ENCODE assay signal across 17 cellular contexts in genomic region chr11:46827995-46828394, GRCh38. TPM values are rescaled to one million over a fixed set of nuclear protein-coding genes. Genes with fewer than 3 reads are reported as not detected.
DNase-seq lines count a peak whose midpoint lies in the region; ATAC-seq and TF ChIP-seq lines count a peak whose summit lies in the region.
"Had no signal": no experiment of that assay in that cellular context is flagged by ENCODE, and none has a peak within 500 bp of the region (broad histone marks: within the 10 kb centered on the region; RNA-seq: fewer than 3 reads in every experiment).

No MANE protein-coding gene starts in this region.

- TF ChIP-seq CTCF in ascending aorta (IDR thresholded peaks at IDR 0.05) = no peak

- H3K27ac ChIP-seq in ascending aorta = peak overlapping the region; percentile 49 to 82
- H3K27ac ChIP-seq: PC-9 had no signal

- no peak for DNase-seq in stimulated activated naive CD8-positive, alpha-beta T cell treated with anti-CD3 and anti-CD28 coated beads, Interleukin-15, amount 100 ng/mL, for 72 hours
- no peak for DNase-seq in stimulated activated naive CD8-positive, alpha-beta T cell treated with anti-CD3 and anti-CD28 coated beads, Interleukin-15, Interleukin-2, amounts not matched to agents 100 U/mL and 50 U/mL, for 24 hours
- DNase-seq in ascending aorta (ENCODE audit: low spot score in 2 of 2) (no peak), immature natural killer cell (no peak), NCI-H345 (lab: John Stamatoyannopoulos, UW) (no peak)
- DNase-seq: activated B cell treated with CpG ODN at 0.5 μM for 24 hours; activated naive CD4-positive, alpha-beta T cell treated with anti-CD3 and anti-CD28 coated beads, Interleukin-2, amount 50 U/mL, for 16 hours; AML-193; DMS 273 treated with DMSO at 0.1 percent for 48 hours; KG1; NCI-H1417; NCI-H446 treated with DMSO at 0.1 percent for 48 hours; PC-9; SW 1271 had no signal

- intact Hi-C loops in ascending aorta (cut with DNase I) = no loop called here

- no peaks in the 10 kb centered on the region for H3K36me3 ChIP-seq in ascending aorta

- H3K27ac Mint-ChIP-seq in stimulated activated naive CD8-positive, alpha-beta T cell treated with anti-CD3 and anti-CD28 coated beads, Interleukin-15, amount 100 ng/mL, for 72 hours = no peak overlapping the region
- no peak overlapping the region for H3K27ac Mint-ChIP-seq in immature natural killer cell
- H3K27ac Mint-ChIP-seq: activated B cell treated with CpG ODN at 0.5 μM for 24 hours had no signal

- peaks cover 0 to 15% of the 10 kb centered on the region in 2 donors for H3K4me1 ChIP-seq in ascending aorta

- H3K9me3 Mint-ChIP-seq in stimulated activated naive CD8-positive, alpha-beta T cell treated with anti-CD3 and anti-CD28 coated beads, Interleukin-15, amount 100 ng/mL, for 72 hours = no peaks in the 10 kb centered on the region
- no peaks in the 10 kb centered on the region for H3K9me3 Mint-ChIP-seq in immature natural killer cell
- H3K9me3 Mint-ChIP-seq: activated B cell treated with CpG ODN at 0.5 μM for 24 hours had no signal

- H3K27me3 Mint-ChIP-seq in stimulated activated naive CD8-positive, alpha-beta T cell treated with anti-CD3 and anti-CD28 coated beads, Interleukin-15, amount 100 ng/mL, for 72 hours = no peaks in the 10 kb centered on the region
- H3K27me3 Mint-ChIP-seq in immature natural killer cell (ENCODE audit: low read depth in 3 of 3) = no peaks in the 10 kb centered on the region
- H3K27me3 Mint-ChIP-seq: activated B cell treated with CpG ODN at 0.5 μM for 24 hours had no signal

- no peaks in the 10 kb centered on the region for H3K27me3 ChIP-seq in ascending aorta

- H3K4me3 Mint-ChIP-seq in stimulated activated naive CD8-positive, alpha-beta T cell treated with anti-CD3 and anti-CD28 coated beads, Interleukin-15, amount 100 ng/mL, for 72 hours = peak overlapping the region; percentile 72 to 83
- H3K4me3 Mint-ChIP-seq in immature natural killer cell = peak overlapping the region in 3 of 5 donors; percentile 25 to 62 (median 58)
- H3K4me3 Mint-ChIP-seq: activated B cell treated with CpG ODN at 0.5 μM for 24 hours had no signal

- no peak for ATAC-seq in stimulated activated naive CD8-positive, alpha-beta T cell treated with anti-CD3 and anti-CD28 coated beads, Interleukin-15, amount 100 ng/mL, for 72 hours
- no peak for ATAC-seq in stimulated activated naive CD8-positive, alpha-beta T cell treated with anti-CD3 and anti-CD28 coated beads, Interleukin-15, Interleukin-2, amounts not matched to agents 100 U/mL and 50 U/mL, for 24 hours
- ATAC-seq in HG02840 (IDR thresholded peaks at IDR 0.05; ENCODE audit: low FRiP score, unreplicated experiment) (no peak), HG02981 (IDR thresholded peaks at IDR 0.05; ENCODE audit: unreplicated experiment) (no peak), HG02885 (IDR thresholded peaks at IDR 0.05; ENCODE audit: poor library complexity, unreplicated experiment) (no peak)

- H3K4me3 ChIP-seq in ascending aorta = no peak overlapping the region
- H3K4me3 ChIP-seq: PC-9 had no signal

- H3K36me3 Mint-ChIP-seq in immature natural killer cell = no peaks in the 10 kb centered on the region

- H3K9me3 ChIP-seq in ascending aorta = no peaks in the 10 kb centered on the region

- peaks cover 26% of the 10 kb centered on the region for H3K4me1 Mint-ChIP-seq in stimulated activated naive CD8-positive, alpha-beta T cell treated with anti-CD3 and anti-CD28 coated beads, Interleukin-15, amount 100 ng/mL, for 72 hours
- peaks cover 19 to 36% of the 10 kb centered on the region in 2 donors for H3K4me1 Mint-ChIP-seq in immature natural killer cell

RNA-seq across cellular contexts. Expression of gene CKAP5, which starts 18.1 kb away (rescaled TPM):
- 13.5 TPM for total RNA-seq in ascending aorta
- polyA plus RNA-seq in immature natural killer cell = 10 to 100 TPM in 1 of 3 donors, 1 to 10 TPM in 2; 9.1 to 22.1 (median 9.4) TPM
